8 cellular contexts compared by ENCODE assay signal in the genomic region with DNA sequence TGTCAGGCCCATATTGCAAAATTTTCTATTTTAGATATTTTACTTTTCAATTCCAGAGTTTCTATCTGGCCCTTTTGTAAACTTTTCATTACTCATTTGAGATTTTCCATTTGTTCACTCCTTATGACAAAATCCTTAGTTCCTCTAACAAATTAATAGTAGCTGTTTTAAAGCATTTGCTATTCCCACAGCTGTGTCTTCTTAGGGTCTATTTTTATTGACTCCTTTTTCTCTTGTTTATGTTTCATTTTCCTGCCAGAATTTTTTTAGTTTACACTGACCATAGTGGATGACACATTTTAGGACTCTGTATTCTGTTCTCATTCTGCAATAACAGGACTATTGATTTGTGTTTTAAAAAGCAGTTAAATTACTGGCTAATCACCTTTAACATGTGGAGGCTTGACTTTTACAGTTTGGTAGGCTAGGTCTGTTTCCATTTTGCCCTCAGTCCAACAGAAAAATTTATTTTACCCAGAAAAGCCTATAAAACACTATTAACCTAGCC. TPM values are rescaled to one million over a fixed set of nuclear protein-coding genes. Genes with fewer than 3 reads are reported as not detected.
"Had no signal": no experiment of that assay in that cellular context is flagged by ENCODE, and none has a peak within 500 bp of the region (broad histone marks: within the 10 kb centered on the region; RNA-seq: fewer than 3 reads in every experiment).

No MANE protein-coding gene starts in this region.

- FAIRE-seq: HTR-8/SVneo, K562 had no signal

- H3K4me3 ChIP-seq: K562 had no signal

- H3K27ac ChIP-seq: HL-60 had no signal

- DNase-seq: IMR-90, KBM-7, KG1 had no signal

- ATAC-seq: K562 had no signal

RNA-seq across cellular contexts. Expression of a gene that starts 30.0 kb away (rescaled TPM):
- total RNA-seq: HT-29, K562 had no signal
- polyA plus RNA-seq: IgD-negative memory B cell, K562 had no signal
